In the genomic region with DNA sequence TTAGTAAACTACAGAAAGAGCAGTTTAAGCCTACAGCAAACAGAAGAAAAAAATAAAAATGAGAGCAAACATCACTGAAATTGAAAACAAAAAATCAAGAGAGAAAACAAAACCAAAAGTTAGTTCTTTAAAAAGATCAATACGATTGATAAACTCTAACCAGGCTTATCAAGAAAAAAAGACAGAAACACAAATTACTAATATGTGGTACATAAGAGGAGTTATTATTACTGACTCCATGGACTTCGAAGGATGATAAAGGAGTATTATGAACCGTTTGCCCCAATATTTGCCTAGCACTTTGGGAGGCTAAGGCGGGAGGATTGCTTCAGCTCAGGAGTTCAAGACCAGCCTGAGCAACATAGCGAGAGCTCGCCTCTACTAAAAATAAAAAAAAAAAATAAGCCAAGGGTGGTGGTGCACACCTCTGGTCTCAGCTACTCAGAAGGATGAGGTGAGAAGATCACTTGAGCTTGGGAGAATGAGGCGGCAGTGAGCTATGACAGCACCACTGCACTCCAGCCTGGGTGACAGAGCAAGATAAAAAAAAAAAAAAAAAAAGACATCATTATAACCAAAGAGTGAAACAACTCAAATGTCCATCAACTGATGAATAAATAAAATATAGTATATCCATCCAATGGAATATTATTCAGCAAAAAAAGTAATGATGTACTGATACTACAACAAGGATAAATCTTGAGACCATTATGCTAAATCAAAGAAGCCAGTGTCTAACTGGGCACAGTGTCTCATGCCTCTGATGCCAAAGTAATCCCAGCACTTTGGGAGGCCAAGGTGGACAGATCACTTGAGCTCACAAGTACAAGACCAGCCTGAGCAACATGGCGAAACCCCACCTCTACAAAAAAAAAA, we compare ENCODE assay signal across 1 cellular context.
TF ChIP-seq lines count a peak whose summit lies in the region.

No MANE protein-coding gene starts in this region.

TF ChIP-seq in SK-N-SH treated with all-trans-retinoic acid at 6 μM for 48 hours, 23 proteins besides CTCF, POLR2A, EP300 and RAD21 (continued from another document):
- TF ChIP-seq, protein P1, sequence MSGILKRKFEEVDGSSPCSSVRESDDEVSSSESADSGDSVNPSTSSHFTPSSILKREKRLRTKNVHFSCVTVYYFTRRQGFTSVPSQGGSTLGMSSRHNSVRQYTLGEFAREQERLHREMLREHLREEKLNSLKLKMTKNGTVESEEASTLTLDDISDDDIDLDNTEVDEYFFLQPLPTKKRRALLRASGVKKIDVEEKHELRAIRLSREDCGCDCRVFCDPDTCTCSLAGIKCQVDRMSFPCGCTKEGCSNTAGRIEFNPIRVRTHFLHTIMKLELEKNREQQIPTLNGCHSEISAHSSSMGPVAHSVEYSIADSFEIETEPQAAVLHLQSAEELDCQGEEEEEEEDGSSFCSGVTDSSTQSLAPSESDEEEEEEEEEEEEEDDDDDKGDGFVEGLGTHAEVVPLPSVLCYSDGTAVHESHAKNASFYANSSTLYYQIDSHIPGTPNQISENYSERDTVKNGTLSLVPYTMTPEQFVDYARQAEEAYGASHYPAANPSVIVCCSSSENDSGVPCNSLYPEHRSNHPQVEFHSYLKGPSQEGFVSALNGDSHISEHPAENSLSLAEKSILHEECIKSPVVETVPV (CRISPR knock-in tag; IDR thresholded peaks at IDR 0.05): no peak
- TF ChIP-seq ZC3H10 (CRISPR knock-in tag; IDR thresholded peaks at IDR 0.05) (no peak), OSR1 (CRISPR knock-in tag; IDR thresholded peaks at IDR 0.05) (no peak), CSDC2 (CRISPR knock-in tag; IDR thresholded peaks at IDR 0.05) (no peak), BACH2 (CRISPR knock-in tag; IDR thresholded peaks at IDR 0.05; ENCODE audit: borderline replicate concordance) (no peak), SNAI2 (CRISPR knock-in tag; IDR thresholded peaks at IDR 0.05) (no peak), TCF4 (CRISPR knock-in tag; IDR thresholded peaks at IDR 0.05; ENCODE audit: borderline replicate concordance) (no peak), ISL1 (CRISPR knock-in tag; IDR thresholded peaks at IDR 0.05) (no peak), RARB (CRISPR knock-in tag; IDR thresholded peaks at IDR 0.05) (no peak), ARNTL (CRISPR knock-in tag; IDR thresholded peaks at IDR 0.05; ENCODE audit: borderline replicate concordance, low read depth) (no peak), ZNF8 (CRISPR knock-in tag; IDR thresholded peaks at IDR 0.05) (no peak), TOX (CRISPR knock-in tag; IDR thresholded peaks at IDR 0.05; ENCODE audit: borderline replicate concordance) (no peak)
- TF ChIP-seq, protein P2, sequence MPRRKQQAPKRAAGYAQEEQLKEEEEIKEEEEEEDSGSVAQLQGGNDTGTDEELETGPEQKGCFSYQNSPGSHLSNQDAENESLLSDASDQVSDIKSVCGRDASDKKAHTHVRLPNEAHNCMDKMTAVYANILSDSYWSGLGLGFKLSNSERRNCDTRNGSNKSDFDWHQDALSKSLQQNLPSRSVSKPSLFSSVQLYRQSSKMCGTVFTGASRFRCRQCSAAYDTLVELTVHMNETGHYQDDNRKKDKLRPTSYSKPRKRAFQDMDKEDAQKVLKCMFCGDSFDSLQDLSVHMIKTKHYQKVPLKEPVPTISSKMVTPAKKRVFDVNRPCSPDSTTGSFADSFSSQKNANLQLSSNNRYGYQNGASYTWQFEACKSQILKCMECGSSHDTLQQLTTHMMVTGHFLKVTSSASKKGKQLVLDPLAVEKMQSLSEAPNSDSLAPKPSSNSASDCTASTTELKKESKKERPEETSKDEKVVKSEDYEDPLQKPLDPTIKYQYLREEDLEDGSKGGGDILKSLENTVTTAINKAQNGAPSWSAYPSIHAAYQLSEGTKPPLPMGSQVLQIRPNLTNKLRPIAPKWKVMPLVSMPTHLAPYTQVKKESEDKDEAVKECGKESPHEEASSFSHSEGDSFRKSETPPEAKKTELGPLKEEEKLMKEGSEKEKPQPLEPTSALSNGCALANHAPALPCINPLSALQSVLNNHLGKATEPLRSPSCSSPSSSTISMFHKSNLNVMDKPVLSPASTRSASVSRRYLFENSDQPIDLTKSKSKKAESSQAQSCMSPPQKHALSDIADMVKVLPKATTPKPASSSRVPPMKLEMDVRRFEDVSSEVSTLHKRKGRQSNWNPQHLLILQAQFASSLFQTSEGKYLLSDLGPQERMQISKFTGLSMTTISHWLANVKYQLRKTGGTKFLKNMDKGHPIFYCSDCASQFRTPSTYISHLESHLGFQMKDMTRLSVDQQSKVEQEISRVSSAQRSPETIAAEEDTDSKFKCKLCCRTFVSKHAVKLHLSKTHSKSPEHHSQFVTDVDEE (CRISPR knock-in tag; IDR thresholded peaks at IDR 0.05): no peak
- TF ChIP-seq, protein P3, sequence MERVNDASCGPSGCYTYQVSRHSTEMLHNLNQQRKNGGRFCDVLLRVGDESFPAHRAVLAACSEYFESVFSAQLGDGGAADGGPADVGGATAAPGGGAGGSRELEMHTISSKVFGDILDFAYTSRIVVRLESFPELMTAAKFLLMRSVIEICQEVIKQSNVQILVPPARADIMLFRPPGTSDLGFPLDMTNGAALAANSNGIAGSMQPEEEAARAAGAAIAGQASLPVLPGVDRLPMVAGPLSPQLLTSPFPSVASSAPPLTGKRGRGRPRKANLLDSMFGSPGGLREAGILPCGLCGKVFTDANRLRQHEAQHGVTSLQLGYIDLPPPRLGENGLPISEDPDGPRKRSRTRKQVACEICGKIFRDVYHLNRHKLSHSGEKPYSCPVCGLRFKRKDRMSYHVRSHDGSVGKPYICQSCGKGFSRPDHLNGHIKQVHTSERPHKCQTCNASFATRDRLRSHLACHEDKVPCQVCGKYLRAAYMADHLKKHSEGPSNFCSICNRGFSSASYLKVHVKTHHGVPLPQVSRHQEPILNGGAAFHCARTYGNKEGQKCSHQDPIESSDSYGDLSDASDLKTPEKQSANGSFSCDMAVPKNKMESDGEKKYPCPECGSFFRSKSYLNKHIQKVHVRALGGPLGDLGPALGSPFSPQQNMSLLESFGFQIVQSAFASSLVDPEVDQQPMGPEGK (CRISPR knock-in tag; IDR thresholded peaks at IDR 0.05; ENCODE audit: borderline replicate concordance): no peak
TF ChIP-seq in SK-N-SH treated with all-trans-retinoic acid at 6 μM for 48 hours: peak in this region for 0.
